Comparison of ENCODE assay signal across 26 cellular contexts in genomic region chr3:180116203-180116602, GRCh38.
"Had no signal": no experiment of that assay in that cellular context is flagged by ENCODE, and none has a peak within 500 bp of the region (broad histone marks: within the 10 kb centered on the region; RNA-seq: fewer than 3 reads in every experiment).

No MANE protein-coding gene starts in this region.

- H3K4me1 ChIP-seq: adrenal gland, ascending aorta, gastroesophageal sphincter, left lung, lower lobe of right lung, right lobe of liver, testis, transverse colon had no signal

- H3K4me3 ChIP-seq: adrenal gland, ascending aorta, gastroesophageal sphincter, hepatocyte, left lung, lower lobe of right lung, right lobe of liver, skin epidermis, testis, transverse colon had no signal

- H3K9me3 ChIP-seq: adrenal gland, ascending aorta, gastroesophageal sphincter, left lung, lower lobe of right lung, right lobe of liver, testis, transverse colon had no signal

- DNase-seq: activated CD4-positive, alpha-beta T cell treated with anti-CD3 and anti-CD28 coated beads for 1 hour; activated CD4-positive, alpha-beta T cell treated with anti-CD3 and anti-CD28 coated beads, Interleukin-2, amount 50 U/mL, for 4 hours; activated effector memory CD4-positive, alpha-beta T cell treated with Interleukin-2 at 50 U/mL for 16 hours; activated naive CD4-positive, alpha-beta T cell treated with Interleukin-2 at 50 U/mL for 16 hours; activated naive CD8-positive, alpha-beta T cell treated with anti-CD3 and anti-CD28 coated beads for 36 hours; activated T-cell treated with anti-CD3 and anti-CD28 coated beads for 4 hours; activated T-cell treated with anti-CD3 and anti-CD28 coated beads, Interleukin-2, amount 50 U/mL, for 72 hours; adrenal gland; brain microvascular endothelial cell; cortex of kidney; effector memory CD8-positive, alpha-beta T cell; left lung; lower lobe of right lung; mesenchymal stem cell; natural killer cell; right lobe of liver; stimulated activated CD4-positive, alpha-beta T cell treated with anti-CD3 and anti-CD28 coated beads, Interleukin-12 subunit alpha, Interleukin-12 subunit beta, amount 100 ng/mL, for 4 hours; stimulated activated CD4-positive, alpha-beta T cell treated with anti-CD3 and anti-CD28 coated beads, Interleukin-4, amount 100 ng/mL, for 1 hour; stimulated activated naive CD8-positive, alpha-beta T cell treated with anti-CD3 and anti-CD28 coated beads, Interleukin-15, Interleukin-2, amounts not matched to agents 100 U/mL and 50 U/mL, for 24 hours; T-helper 2 cell; testis; transverse colon had no signal

- H3K36me3 ChIP-seq: adrenal gland, ascending aorta, brain microvascular endothelial cell, gastroesophageal sphincter, left lung, lower lobe of right lung, right lobe of liver, transverse colon had no signal

- H3K27me3 ChIP-seq: adrenal gland, ascending aorta, brain microvascular endothelial cell, gastroesophageal sphincter, hepatocyte, left lung, right lobe of liver, testis, transverse colon had no signal

- H3K27ac ChIP-seq: adrenal gland, ascending aorta, brain microvascular endothelial cell, gastroesophageal sphincter, hepatocyte, left lung, lower lobe of right lung, right lobe of liver, skin epidermis, testis, transverse colon had no signal

- ATAC-seq: activated T-cell treated with anti-CD3 and anti-CD28 coated beads, Interleukin-2, amount 50 U/mL, for 72 hours; effector memory CD8-positive, alpha-beta T cell; gastroesophageal sphincter; left lung; lower lobe of right lung; natural killer cell; right lobe of liver; stimulated activated naive CD8-positive, alpha-beta T cell treated with anti-CD3 and anti-CD28 coated beads, Interleukin-15, Interleukin-2, amounts not matched to agents 100 U/mL and 50 U/mL, for 24 hours had no signal
